ENCODE assay signal across 13 cellular contexts in the genomic region with DNA sequence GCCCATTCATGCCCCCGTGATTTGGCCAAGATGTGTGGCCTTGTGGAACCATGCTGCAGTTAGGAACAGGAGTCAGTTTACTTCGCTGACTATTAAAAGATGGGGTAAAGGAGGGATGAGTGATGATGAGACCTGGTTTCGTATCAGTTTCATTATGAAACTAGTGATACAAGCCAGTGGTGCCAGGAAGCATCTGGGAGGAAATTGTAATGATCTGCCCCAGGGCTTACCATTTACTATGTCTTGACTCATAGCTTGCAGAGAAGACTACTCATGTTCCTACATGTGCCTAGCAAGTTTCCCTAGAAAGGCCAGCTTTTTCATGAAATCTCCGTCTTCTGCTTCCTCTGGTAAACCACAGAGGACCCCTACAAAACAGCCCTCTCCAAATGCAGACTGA. TPM values are rescaled to one million over a fixed set of nuclear protein-coding genes. Genes with fewer than 3 reads are reported as not detected.
DNase-seq lines count a peak whose midpoint lies in the region; ATAC-seq and TF ChIP-seq lines count a peak whose summit lies in the region.
"Had no signal": no experiment of that assay in that cellular context is flagged by ENCODE, and none has a peak within 500 bp of the region (broad histone marks: within the 10 kb centered on the region; RNA-seq: fewer than 3 reads in every experiment).

No MANE protein-coding gene starts in this region.

- no peak overlapping the region for H3K4me3 ChIP-seq in IMR-90 (ENCODE audit: insufficient read depth, low read depth, low read length)

- peaks cover 2% of the 10 kb centered on the region for H3K27me3 ChIP-seq in IMR-90 (ENCODE audit: control insufficient read depth, insufficient read depth, low read length)

- H2AK9ac ChIP-seq in IMR-90 (replicated peaks; ENCODE audit: low read depth, low read length, poor library complexity): no peak overlapping the region

- WGBS in IMR-90 (ENCODE audit: extremely low coverage in 2 of 2, insufficient read length in 1 of 2), 2 experiments: no CpG with 5 or more reads among the region's 4 CpGs

- no peaks in the 10 kb centered on the region for H3K4me1 ChIP-seq in IMR-90 (ENCODE audit: control insufficient read depth, insufficient read depth, low read length)

- peak overlapping the region; percentile 77 for H3K27ac Mint-ChIP-seq in activated naive CD4-positive, alpha-beta T cell treated with anti-CD3 and anti-CD28 coated beads for 36 hours
- peak overlapping the region; percentile 28 for H3K27ac Mint-ChIP-seq in activated T-helper 17 cell treated with anti-CD3 and anti-CD28 coated beads, Interleukin-2, amount 50 U/mL, for 72 hours
- H3K27ac Mint-ChIP-seq in stimulated activated memory B cell treated with anti-CD40 and anti-IgM and Interleukin-4, amounts not matched to agents 10 μg/mL and 1 μg/mL and 100 μg/mL, for 72 hours: no peak overlapping the region

- H4K20me1 ChIP-seq in IMR-90 (ENCODE audit: insufficient read depth, low read length): no peaks in the 10 kb centered on the region

- H3K4me1 Mint-ChIP-seq in activated naive CD4-positive, alpha-beta T cell treated with anti-CD3 and anti-CD28 coated beads for 36 hours (ENCODE audit: low read depth): peaks cover 24% of the 10 kb centered on the region
- peaks cover 9% of the 10 kb centered on the region for H3K4me1 Mint-ChIP-seq in activated T-helper 17 cell treated with anti-CD3 and anti-CD28 coated beads, Interleukin-2, amount 50 U/mL, for 72 hours
- peaks cover 9% of the 10 kb centered on the region for H3K4me1 Mint-ChIP-seq in stimulated activated memory B cell treated with anti-CD40 and anti-IgM and Interleukin-4, amounts not matched to agents 10 μg/mL and 1 μg/mL and 100 μg/mL, for 72 hours

- H2AFZ ChIP-seq in IMR-90 (replicated peaks; ENCODE audit: low read length, poor library complexity): no peak overlapping the region

- TF ChIP-seq POLR2A in IMR-90 (IDR thresholded peaks at IDR 0.05; ENCODE audit: low read depth, low read length): no peak

- H3K56ac ChIP-seq in IMR-90 (ENCODE audit: extremely low read depth, insufficient read depth, low read length): no peak overlapping the region

- in situ Hi-C loops in IMR-90 (cut with MboI; ENCODE audit: low sequenced_read_pairs): no loop called here

- no peaks in the 10 kb centered on the region for H3K9me3 Mint-ChIP-seq in activated naive CD4-positive, alpha-beta T cell treated with anti-CD3 and anti-CD28 coated beads for 36 hours
- no peaks in the 10 kb centered on the region for H3K9me3 Mint-ChIP-seq in activated T-helper 17 cell treated with anti-CD3 and anti-CD28 coated beads, Interleukin-2, amount 50 U/mL, for 72 hours
- no peaks in the 10 kb centered on the region for H3K9me3 Mint-ChIP-seq in stimulated activated memory B cell treated with anti-CD40 and anti-IgM and Interleukin-4, amounts not matched to agents 10 μg/mL and 1 μg/mL and 100 μg/mL, for 72 hours

- no peak overlapping the region for H3K27ac ChIP-seq in IMR-90 (ENCODE audit: insufficient read depth, low read length)

- dilution Hi-C loops in IMR-90 (cut with HindIII; ENCODE audit: low sequenced_read_pairs, unreplicated experiment): no loop called here

- peak; percentile 77 for DNase-seq in activated naive CD4-positive, alpha-beta T cell treated with anti-CD3 and anti-CD28 coated beads for 36 hours
- no peak for DNase-seq in activated naive CD4-positive, alpha-beta T cell (lab: John Stamatoyannopoulos, UW)
- DNase-seq in IMR-90: peak; percentile 5
- no peak for DNase-seq in DMS53 (lab: John Stamatoyannopoulos, UW)
- DNase-seq in cardiac septum (ENCODE audit: low spot score): no peak
- DNase-seq: hypothalamus, NCI-H2029, Right ventricle myocardium superior, substantia nigra had no signal

- no peak overlapping the region for H2BK5ac ChIP-seq in IMR-90 (ENCODE audit: low read depth, low read length, poor library complexity, severe bottlenecking)

- no peaks in the 10 kb centered on the region for H3K9me1 ChIP-seq in IMR-90 (ENCODE audit: insufficient read depth, low read length)

- H3K9me3 ChIP-seq in IMR-90 (ENCODE audit: control insufficient read depth, insufficient read depth, low read length): 0 out of 2 replicates have a peak, but pooled peaks cover 3% of the 10 kb centered on the region

- CTCF ChIA-PET in activated naive CD4-positive, alpha-beta T cell treated with anti-CD3 and anti-CD28 coated beads for 36 hours (lab: Charles Lee): interaction anchor here (1.0 to 2.1 kb wide), 7 partner anchors 16 to 179 kb away, joined by 3 to 11 read pairs (median 7); no protein-coding TSS in a partner anchor
- CTCF ChIA-PET in IMR-90 (lab: Yijun Ruan, JAX): interaction anchor here (1.9 kb wide), 1 partner anchor 9 kb away, joined by 6 read pairs; no protein-coding TSS in a partner anchor

- no peaks in the 10 kb centered on the region for H3K36me3 Mint-ChIP-seq in activated naive CD4-positive, alpha-beta T cell treated with anti-CD3 and anti-CD28 coated beads for 36 hours (ENCODE audit: low read depth)
- no peaks in the 10 kb centered on the region for H3K36me3 Mint-ChIP-seq in activated T-helper 17 cell treated with anti-CD3 and anti-CD28 coated beads, Interleukin-2, amount 50 U/mL, for 72 hours (ENCODE audit: low read depth)
- no peaks in the 10 kb centered on the region for H3K36me3 Mint-ChIP-seq in stimulated activated memory B cell treated with anti-CD40 and anti-IgM and Interleukin-4, amounts not matched to agents 10 μg/mL and 1 μg/mL and 100 μg/mL, for 72 hours

- H3K18ac ChIP-seq in IMR-90 (ENCODE audit: low read depth, low read length): no peak overlapping the region

- POLR2A ChIA-PET in IMR-90 (lab: Charles Lee; ENCODE audit: unreplicated experiment): no interaction called here

- H3K4me3 Mint-ChIP-seq in activated naive CD4-positive, alpha-beta T cell treated with anti-CD3 and anti-CD28 coated beads for 36 hours: no peak overlapping the region
- H3K4me3 Mint-ChIP-seq in activated T-helper 17 cell treated with anti-CD3 and anti-CD28 coated beads, Interleukin-2, amount 50 U/mL, for 72 hours: peak overlapping the region; percentile 11
- H3K4me3 Mint-ChIP-seq in stimulated activated memory B cell treated with anti-CD40 and anti-IgM and Interleukin-4, amounts not matched to agents 10 μg/mL and 1 μg/mL and 100 μg/mL, for 72 hours: no peak overlapping the region

- H3K27me3 Mint-ChIP-seq in activated naive CD4-positive, alpha-beta T cell treated with anti-CD3 and anti-CD28 coated beads for 36 hours (ENCODE audit: low read depth): peaks cover 7% of the 10 kb centered on the region
- peaks cover 5% of the 10 kb centered on the region for H3K27me3 Mint-ChIP-seq in activated T-helper 17 cell treated with anti-CD3 and anti-CD28 coated beads, Interleukin-2, amount 50 U/mL, for 72 hours
- H3K27me3 Mint-ChIP-seq in stimulated activated memory B cell treated with anti-CD40 and anti-IgM and Interleukin-4, amounts not matched to agents 10 μg/mL and 1 μg/mL and 100 μg/mL, for 72 hours: peaks cover 6% of the 10 kb centered on the region

- no peak overlapping the region for H3K14ac ChIP-seq in IMR-90 (replicated peaks; ENCODE audit: low read depth, low read length)

- intact Hi-C loops in activated naive CD4-positive, alpha-beta T cell treated with anti-CD3 and anti-CD28 coated beads for 36 hours (cut with micrococcal nuclease): loop anchor here (1.0 to 2.0 kb wide), 6 partner anchors 9 to 140 kb away; no protein-coding TSS in a partner anchor
- intact Hi-C loops in IMR-90 (cut with micrococcal nuclease): no loop called here
- intact Hi-C loops in cardiac septum (cut with DNase I): no loop called here

- H4K8ac ChIP-seq in IMR-90 (ENCODE audit: low read depth in 2 of 2, low read length in 2 of 2): no peak overlapping the region

- H3K4ac ChIP-seq in IMR-90 (ENCODE audit: low read depth, low read length): no peak overlapping the region

- no peak overlapping the region for H2BK120ac ChIP-seq in IMR-90 (ENCODE audit: low read depth, low read length)

- no peak overlapping the region for H3K4me2 ChIP-seq in IMR-90 (ENCODE audit: low read depth, low read length)

- no peak overlapping the region for H3K9ac ChIP-seq in IMR-90 (ENCODE audit: low read depth, low read length)

- no peak overlapping the region for H2BK15ac ChIP-seq in IMR-90 (ENCODE audit: low read depth, low read length)

- no peak overlapping the region for H4K91ac ChIP-seq in IMR-90 (ENCODE audit: insufficient read depth, low read depth, low read length)

- no TSS peak for BruUV-seq in IMR-90 (replicated peaks; lab: Mats Ljungman, UMichigan)

- no peak overlapping the region for H2BK20ac ChIP-seq in IMR-90 (ENCODE audit: low read depth, low read length)

- H3K79me1 ChIP-seq in IMR-90 (ENCODE audit: low read depth in 1 of 2, low read length in 2 of 2): no peaks in the 10 kb centered on the region

- no peak overlapping the region for H3K23ac ChIP-seq in IMR-90 (ENCODE audit: low read depth, low read length)

- TF ChIP-seq CTCF in IMR-90 (conservative IDR thresholded peaks at IDR 0.05; ENCODE audit: low read depth, low read length): no peak

- no peaks in the 10 kb centered on the region for H3K36me3 ChIP-seq in IMR-90 (ENCODE audit: control insufficient read depth, insufficient read depth, low read length)

- H4K5ac ChIP-seq in IMR-90 (ENCODE audit: low read depth, low read length): no peak overlapping the region

- no peak overlapping the region for H2AK5ac ChIP-seq in IMR-90 (ENCODE audit: low read depth, low read length)

- no peak for TF ChIP-seq RAD21 in IMR-90 (IDR thresholded peaks at IDR 0.05; ENCODE audit: low read length)

- no peak for ATAC-seq in IMR-90 (ENCODE audit: low read depth)
- ATAC-seq in activated T-helper 17 cell treated with anti-CD3 and anti-CD28 coated beads, Interleukin-2, amount 50 U/mL, for 72 hours (replicated peaks): peak; percentile 98
- peak; percentile 74 for ATAC-seq in stimulated activated memory B cell treated with anti-CD40 and anti-IgM and Interleukin-4, amounts not matched to agents 10 μg/mL and 1 μg/mL and 100 μg/mL, for 72 hours
- ATAC-seq in HG03521 (IDR thresholded peaks at IDR 0.05; ENCODE audit: unreplicated experiment): no peak

TF ChIP-seq in IMR-90, 13 proteins besides CTCF, POLR2A, EP300 and RAD21 (continues in another document):
- no peak for TF ChIP-seq CHD1 (IDR thresholded peaks at IDR 0.05; ENCODE audit: low read depth, low read length)

RNA-seq across cellular contexts. Expression of a gene that starts 23.2 kb away (rescaled TPM):
- total RNA-seq in activated naive CD4-positive, alpha-beta T cell treated with anti-CD3 and anti-CD28 coated beads for 36 hours: 10 to 100 TPM; 20.1 to 23.3 TPM
- total RNA-seq in IMR-90 (2012; rRNA removed) (not detected in 2 replicates), cardiac septum (not detected)
- polyA plus RNA-seq in IMR-90 (2012; rRNA removed): not detected in 2 replicates
- not detected in 2 replicates for polyA plus RNA-seq in IMR-90 (2012; cell fraction: cytosol; rRNA removed)
- polyA plus RNA-seq in IMR-90 (2012; cell fraction: nucleus; rRNA removed; ENCODE audit: low replicate concordance): not detected in 2 replicates
- under 1 TPM; 0.86 to 0.87 TPM for total RNA-seq in activated T-helper 17 cell treated with anti-CD3 and anti-CD28 coated beads, Interleukin-2, amount 50 U/mL, for 72 hours
- total RNA-seq: Right ventricle myocardium superior, skeletal muscle tissue had no signal

Comparison
In these comparisons a context has a peak if more than half of its experiments do, and no peak if none do; other contexts are left out.
1. DNase-seq: peak in activated naive CD4-positive, alpha-beta T cell treated with anti-CD3 and anti-CD28 coated beads for 36 hours (single experiment) and IMR-90 (single experiment); none in activated naive CD4-positive, alpha-beta T cell (0 of 4), DMS53 (single experiment) and cardiac septum (single experiment).
2. ATAC-seq: peak in activated T-helper 17 cell treated with anti-CD3 and anti-CD28 coated beads, Interleukin-2, amount 50 U/mL, for 72 hours (single experiment) and stimulated activated memory B cell treated with anti-CD40 and anti-IgM and Interleukin-4, amounts not matched to agents 10 μg/mL and 1 μg/mL and 100 μg/mL, for 72 hours (single experiment); none in IMR-90 (single experiment) and HG03521 (single experiment).
3. RNA of a gene that starts 23.2 kb away (total RNA-seq): 20.1 to 23.3 TPM in activated naive CD4-positive, alpha-beta T cell treated with anti-CD3 and anti-CD28 coated beads for 36 hours; 0.86 to 0.87 TPM in activated T-helper 17 cell treated with anti-CD3 and anti-CD28 coated beads, Interleukin-2, amount 50 U/mL, for 72 hours, not detected in IMR-90 and not detected in cardiac septum (single experiment); every median in the first group is over 10 times any median in the second.